16 cellular contexts compared by ENCODE assay signal in genomic region chr2:160139350-160139749, GRCh38.
DNase-seq lines count a peak whose midpoint lies in the region; ATAC-seq and TF ChIP-seq lines count a peak whose summit lies in the region.
"Had no signal": no experiment of that assay in that cellular context is flagged by ENCODE, and none has a peak within 500 bp of the region (broad histone marks: within the 10 kb centered on the region; RNA-seq: fewer than 3 reads in every experiment).

No MANE protein-coding gene starts in this region.

- peaks cover 5% of the 10 kb centered on the region for H3K4me1 ChIP-seq in mesenchymal stem cell (ENCODE audit: control insufficient read depth, insufficient read depth, low read depth, low read length)
- peaks cover 41% of the 10 kb centered on the region for H3K4me1 ChIP-seq in skeletal muscle satellite cell (ENCODE audit: control insufficient read depth, insufficient read depth, low read length)
- peaks cover 0 to 3% of the 10 kb centered on the region in 2 donors for H3K4me1 ChIP-seq in thyroid gland
- H3K4me1 ChIP-seq: BE2C had no signal

- no peak overlapping the region for H2BK15ac ChIP-seq in mesenchymal stem cell (ENCODE audit: low read depth, poor library complexity, severe bottlenecking)

- H3K4ac ChIP-seq in mesenchymal stem cell (ENCODE audit: low read depth in 1 of 2, low read length in 2 of 2) = no peak overlapping the region

- no peak overlapping the region for H3K4me3 ChIP-seq in mesenchymal stem cell (ENCODE audit: insufficient read depth in 1 of 2, low read depth in 1 of 2, low read length in 2 of 2)
- H3K4me3 ChIP-seq in skeletal muscle satellite cell (ENCODE audit: low read length) = no peak overlapping the region
- H3K4me3 ChIP-seq in thyroid gland (replicated peaks in 1 of 3) = no peak overlapping the region

- H3K4me3 Mint-ChIP-seq in Calu3 (ENCODE audit: low read depth, unreplicated experiment) (no peak overlapping the region), osteocyte (ENCODE audit: unreplicated experiment) (peak overlapping the region; percentile 58)
- H3K4me3 Mint-ChIP-seq in stimulated activated naive B cell treated with anti-CD40 and anti-IgM and Interleukin-4, amounts not matched to agents 10 μg/mL and 1 μg/mL and 100 μg/mL, for 72 hours = no peak overlapping the region
- H3K4me3 Mint-ChIP-seq: CD4-positive, CD25-positive, alpha-beta regulatory T cell; CD8-positive, alpha-beta memory T cell had no signal

- H3K4me1 Mint-ChIP-seq in Calu3 (ENCODE audit: low read depth, unreplicated experiment) (peaks cover 23% of the 10 kb centered on the region), osteocyte (ENCODE audit: unreplicated experiment) (peaks cover 39% of the 10 kb centered on the region)
- H3K4me1 Mint-ChIP-seq in stimulated activated naive B cell treated with anti-CD40 and anti-IgM and Interleukin-4, amounts not matched to agents 10 μg/mL and 1 μg/mL and 100 μg/mL, for 72 hours = no peaks in the 10 kb centered on the region
- H3K4me1 Mint-ChIP-seq: CD4-positive, CD25-positive, alpha-beta regulatory T cell; CD8-positive, alpha-beta memory T cell had no signal

- TF ChIP-seq POLR2A in thyroid gland (IDR thresholded peaks at IDR 0.05) = no peak

- H4K8ac ChIP-seq in mesenchymal stem cell (ENCODE audit: low read length) = no peak overlapping the region

- H3K36me3 Mint-ChIP-seq in Calu3 (ENCODE audit: insufficient read depth, unreplicated experiment) (peaks cover 16% of the 10 kb centered on the region), osteocyte (ENCODE audit: unreplicated experiment) (no peaks in the 10 kb centered on the region)
- H3K36me3 Mint-ChIP-seq in stimulated activated naive B cell treated with anti-CD40 and anti-IgM and Interleukin-4, amounts not matched to agents 10 μg/mL and 1 μg/mL and 100 μg/mL, for 72 hours = no peaks in the 10 kb centered on the region
- H3K36me3 Mint-ChIP-seq: CD4-positive, CD25-positive, alpha-beta regulatory T cell; CD8-positive, alpha-beta memory T cell had no signal

- H2BK12ac ChIP-seq in mesenchymal stem cell (ENCODE audit: low read length in 2 of 2) = no peak overlapping the region

- H3K4me2 ChIP-seq in mesenchymal stem cell (ENCODE audit: low read length, poor library complexity, severe bottlenecking) (no peak overlapping the region), skeletal muscle satellite cell (ENCODE audit: low read length) (peak overlapping the region; percentile 70)

- H3K36me3 ChIP-seq in mesenchymal stem cell (ENCODE audit: control insufficient read depth in 1 of 2, insufficient read depth in 2 of 2, low read depth in 1 of 2, low read length in 2 of 2) (peaks cover 0 to 4% of the 10 kb centered on the region in 2 experiments), skeletal muscle satellite cell (ENCODE audit: insufficient read depth, low read length) (no peaks in the 10 kb centered on the region), thyroid gland (no peaks in the 10 kb centered on the region)
- H3K36me3 ChIP-seq: BE2C had no signal

- CTCF ChIA-PET in Calu3 (lab: Charles Lee) = interaction anchor here (1.0 to 1.3 kb wide), 2 partner anchors 131 to 139 kb away, joined by 3 read pairs; no protein-coding TSS in a partner anchor

- H2BK120ac ChIP-seq in mesenchymal stem cell (ENCODE audit: low read depth, low read length) = no peak overlapping the region

- no peak overlapping the region for H3K14ac ChIP-seq in mesenchymal stem cell (ENCODE audit: low read length in 2 of 2)

- H3K27me3 ChIP-seq in mesenchymal stem cell (ENCODE audit: control insufficient read depth in 1 of 2, insufficient read depth in 1 of 2, low read length in 2 of 2) = no peaks in the 10 kb centered on the region
- no peaks in the 10 kb centered on the region for H3K27me3 ChIP-seq in skeletal muscle satellite cell (ENCODE audit: control insufficient read depth, insufficient read depth, low read length)
- no peaks in the 10 kb centered on the region for H3K27me3 ChIP-seq in thyroid gland
- H3K27me3 ChIP-seq: BE2C had no signal

- H3K27ac ChIP-seq in mesenchymal stem cell (ENCODE audit: low read length, poor library complexity, severe bottlenecking) (no peak overlapping the region), thyroid gland (no peak overlapping the region)

- no peak for TF ChIP-seq CTCF in Calu3 (IDR thresholded peaks at IDR 0.05; ENCODE audit: unreplicated experiment)
- no peak for TF ChIP-seq CTCF in osteocyte (IDR thresholded peaks at IDR 0.05)
- no peak for TF ChIP-seq CTCF in thyroid gland (IDR thresholded peaks at IDR 0.05)

- H3K79me1 ChIP-seq in mesenchymal stem cell (replicated peaks; ENCODE audit: low read length, poor library complexity, severe bottlenecking) = no peaks in the 10 kb centered on the region

- H3K27me3 Mint-ChIP-seq in Calu3 (ENCODE audit: unreplicated experiment) (no peaks in the 10 kb centered on the region), osteocyte (ENCODE audit: unreplicated experiment) (no peaks in the 10 kb centered on the region)
- peaks cover 0 to 3% of the 10 kb centered on the region in 2 donors for H3K27me3 Mint-ChIP-seq in stimulated activated naive B cell treated with anti-CD40 and anti-IgM and Interleukin-4, amounts not matched to agents 10 μg/mL and 1 μg/mL and 100 μg/mL, for 72 hours

- ATAC-seq in stimulated activated naive B cell treated with anti-CD40 and anti-IgM and Interleukin-4, amounts not matched to agents 10 μg/mL and 1 μg/mL and 100 μg/mL, for 72 hours (replicated peaks) = no peak
- ATAC-seq: HCT116 had no signal

- no TSS peak for BruUV-seq in Calu3 (replicated peaks; lab: Mats Ljungman, UMichigan)

- H3K9me3 Mint-ChIP-seq in Calu3 (ENCODE audit: low read depth, unreplicated experiment) (no peaks in the 10 kb centered on the region), osteocyte (ENCODE audit: unreplicated experiment) (no peaks in the 10 kb centered on the region)
- H3K9me3 Mint-ChIP-seq in stimulated activated naive B cell treated with anti-CD40 and anti-IgM and Interleukin-4, amounts not matched to agents 10 μg/mL and 1 μg/mL and 100 μg/mL, for 72 hours = no peaks in the 10 kb centered on the region
- H3K9me3 Mint-ChIP-seq: CD8-positive, alpha-beta memory T cell had no signal

- no peak overlapping the region for H2BK5ac ChIP-seq in mesenchymal stem cell (ENCODE audit: low read depth, low read length, poor library complexity, severe bottlenecking)

- no peak overlapping the region for H2AK5ac ChIP-seq in mesenchymal stem cell (ENCODE audit: low read length, severe bottlenecking)

- H3K18ac ChIP-seq in mesenchymal stem cell (ENCODE audit: low read depth in 1 of 2, low read length in 2 of 2) = no peak overlapping the region

- H4K91ac ChIP-seq in mesenchymal stem cell (ENCODE audit: low read length) = no peak overlapping the region

- intact Hi-C loops in Calu3 (cut with micrococcal nuclease; ENCODE audit: unreplicated experiment) (no loop called here), thyroid gland (cut with DNase I) (no loop called here)

- DNase-seq in Calu3 = no peak
- no peak for DNase-seq in mesenchymal stem cell
- no peak for DNase-seq in osteocyte (ENCODE audit: extremely low spot score, unreplicated experiment)
- no peak for DNase-seq in GM19238 (ENCODE audit: insufficient read length, low spot score)
- DNase-seq in stimulated activated naive B cell treated with anti-CD40 and anti-IgM and Interleukin-4, amounts not matched to agents 10 μg/mL and 1 μg/mL and 100 μg/mL, for 72 hours = no peak
- no peak for DNase-seq in thyroid gland
- DNase-seq: 8988T; BE2C; C1 segment of cervical spinal cord; CD4-positive, CD25-positive, alpha-beta regulatory T cell; CD8-positive, alpha-beta memory T cell; COR-L47; GOT3; H7 had no signal

- H2AFZ ChIP-seq in mesenchymal stem cell (ENCODE audit: low read depth, low read length) = no peak overlapping the region

- H3K27ac Mint-ChIP-seq in Calu3 (ENCODE audit: unreplicated experiment) = peak overlapping the region; percentile 39
- peak overlapping the region; percentile 93 for H3K27ac Mint-ChIP-seq in osteocyte (ENCODE audit: unreplicated experiment)
- H3K27ac Mint-ChIP-seq in stimulated activated naive B cell treated with anti-CD40 and anti-IgM and Interleukin-4, amounts not matched to agents 10 μg/mL and 1 μg/mL and 100 μg/mL, for 72 hours = no peak overlapping the region
- H3K27ac Mint-ChIP-seq: CD4-positive, CD25-positive, alpha-beta regulatory T cell; CD8-positive, alpha-beta memory T cell had no signal

- H3K9me3 ChIP-seq in mesenchymal stem cell (ENCODE audit: control insufficient read depth, low read length) (no peaks in the 10 kb centered on the region), skeletal muscle satellite cell (replicated peaks; ENCODE audit: low read length) (no peaks in the 10 kb centered on the region), thyroid gland (no peaks in the 10 kb centered on the region)
- H3K9me3 ChIP-seq: BE2C had no signal

- H3K9ac ChIP-seq in mesenchymal stem cell (ENCODE audit: low read length) (peak overlapping the region; percentile 53), skeletal muscle satellite cell (ENCODE audit: low read depth, low read length) (peak overlapping the region; percentile 71)

- no peak overlapping the region for H3K23ac ChIP-seq in mesenchymal stem cell (ENCODE audit: low read length in 2 of 2)
